ENCODE assay signal across 15 cellular contexts in genomic region chr2:228675042-228675441, GRCh38.
DNase-seq lines count a peak whose midpoint lies in the region; ATAC-seq and TF ChIP-seq lines count a peak whose summit lies in the region.
"Had no signal": no experiment of that assay in that cellular context is flagged by ENCODE, and none has a peak within 500 bp of the region (broad histone marks: within the 10 kb centered on the region; RNA-seq: fewer than 3 reads in every experiment).

No MANE protein-coding gene starts in this region.

- no peaks in the 10 kb centered on the region for H4K20me1 ChIP-seq in smooth muscle cell (ENCODE audit: low read depth)

- H3K27ac ChIP-seq in smooth muscle cell (ENCODE audit: low read depth), result peak overlapping the region; percentile 76
- H3K27ac ChIP-seq: PC-9 had no signal

- no peak for TF ChIP-seq CTCF in smooth muscle cell (IDR thresholded peaks at IDR 0.05; ENCODE audit: borderline replicate concordance, insufficient read depth, poor library complexity, severe bottlenecking)

- peak; percentile 53 to 79 for ATAC-seq in left cardiac atrium

- H2AFZ ChIP-seq in smooth muscle cell (ENCODE audit: low read depth), result no peak overlapping the region
- H2AFZ ChIP-seq: PC-9 had no signal

- DNase-seq in H4 (ENCODE audit: low spot score), result peak; percentile 49
- DNase-seq in astrocyte of the hippocampus (ENCODE audit: low read depth, low spot score), result peak; percentile 14
- no peak for DNase-seq in left cardiac atrium
- no peak for DNase-seq in smooth muscle cell (lab: John Stamatoyannopoulos, UW; ENCODE audit: unreplicated experiment)
- no peak for DNase-seq in DMS153 treated with DMSO at 0.1 percent for 48 hours (lab: John Stamatoyannopoulos, UW; ENCODE audit: unreplicated experiment)
- DNase-seq in stimulated activated CD8-positive, alpha-beta memory T cell treated with anti-CD3 and anti-CD28 coated beads, Interleukin-4, amount 100 ng/mL, for 48 hours, result no peak
- DNase-seq in amniotic stem cell (lab: John Stamatoyannopoulos, UW), result no peak
- DNase-seq: activated CD4-positive, alpha-beta T cell treated with anti-CD3 and anti-CD28 coated beads, Interleukin-2, amount 50 U/mL, for 1 hour; activated naive CD8-positive, alpha-beta T cell treated with anti-CD3 and anti-CD28 coated beads, Interleukin-2, amount 10 ng/mL, durations not matched to agents 7 days and 5 days; activated T-cell treated with anti-CD3 and anti-CD28 coated beads, Interleukin-2, amount 50 U/mL, for 24 hours; hypothalamus; NCI-H2029 treated with DMSO at 0.1 percent for 48 hours; NCI-H526 treated with DMSO at 0.1 percent for 48 hours; PC-9; posterior cingulate gyrus had no signal

- H3K4me1 ChIP-seq in smooth muscle cell (ENCODE audit: low read depth), result peaks cover 13% of the 10 kb centered on the region

- no peaks in the 10 kb centered on the region for H3K36me3 ChIP-seq in smooth muscle cell (ENCODE audit: low read depth)

- H3K4me3 ChIP-seq in smooth muscle cell, result no peak overlapping the region
- H3K4me3 ChIP-seq: PC-9 had no signal

- H3K4me2 ChIP-seq in smooth muscle cell, result peak overlapping the region; percentile 73
- H3K4me2 ChIP-seq: PC-9 had no signal

- H3F3A ChIP-seq in smooth muscle cell (ENCODE audit: low read depth), result peaks cover 17% of the 10 kb centered on the region

- no peak overlapping the region for H3K9ac ChIP-seq in smooth muscle cell (ENCODE audit: low read depth)

- no peaks in the 10 kb centered on the region for H3K27me3 ChIP-seq in smooth muscle cell (ENCODE audit: low read depth)

- no peaks in the 10 kb centered on the region for H3K79me2 ChIP-seq in smooth muscle cell (ENCODE audit: low read depth)

- WGBS in smooth muscle cell (ENCODE audit: low lambda C conversion rate), result 20% methylated on average over 3 of the region's 3 CpGs

- no peaks in the 10 kb centered on the region for H3K9me3 ChIP-seq in smooth muscle cell (replicated peaks; ENCODE audit: low read depth)

- intact Hi-C loops in left cardiac atrium (cut with DNase I), result no loop called here

Comparison
In these comparisons a context has a peak if more than half of its experiments do, and no peak if none do; other contexts are left out.
1. DNase-seq: peak in H4 (single experiment) and astrocyte of the hippocampus (single experiment); none in left cardiac atrium (single experiment), smooth muscle cell (single experiment), DMS153 treated with DMSO at 0.1 percent for 48 hours (single experiment), stimulated activated CD8-positive, alpha-beta memory T cell treated with anti-CD3 and anti-CD28 coated beads, Interleukin-4, amount 100 ng/mL, for 48 hours (single experiment) and amniotic stem cell (single experiment).